3 cellular contexts compared by ENCODE assay signal in the genomic region with DNA sequence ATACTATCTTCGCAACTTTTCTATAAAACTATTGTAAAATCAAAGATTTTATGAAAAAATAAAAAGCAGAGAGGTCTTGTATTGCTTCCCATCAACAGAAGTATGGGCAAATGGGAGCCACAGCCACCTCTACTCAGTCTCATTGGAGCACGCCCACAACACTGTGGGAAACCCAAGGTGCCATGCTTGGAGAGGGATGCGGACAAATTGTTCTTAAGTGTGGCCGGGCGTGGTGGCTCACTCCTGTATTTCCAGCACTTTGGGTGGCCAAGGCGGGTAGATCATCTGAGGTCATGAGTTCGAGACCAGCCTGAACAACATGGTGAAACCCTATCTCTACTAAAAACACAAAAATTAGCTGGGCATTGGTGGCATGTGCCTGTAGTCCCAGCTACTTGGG.
"Had no signal": no experiment of that assay in that cellular context is flagged by ENCODE, and none has a peak within 500 bp of the region (broad histone marks: within the 10 kb centered on the region; RNA-seq: fewer than 3 reads in every experiment).

No MANE protein-coding gene starts in this region.

- DNase-seq: GDM1, GF-D8 had no signal

- H3K4me3 ChIP-seq: GM12878 had no signal

- ATAC-seq: GM12878 had no signal
